8 cellular contexts compared by ENCODE assay signal in genomic region chr11:65872555-65873279, GRCh38. TPM values are rescaled to one million over a fixed set of nuclear protein-coding genes. Genes with fewer than 3 reads are reported as not detected.
DNase-seq lines count a peak whose midpoint lies in the region; ATAC-seq and TF ChIP-seq lines count a peak whose summit lies in the region.

EFEMP2 (minus strand) TSS chr11:65872800; CDS start chr11:65872354, 446 bp downstream.

- no peaks in the 10 kb centered on the region for H3K27me3 Mint-ChIP-seq in activated T-cell treated with anti-CD3 and anti-CD28 coated beads, Interleukin-2, amount 50 U/mL, for 72 hours (ENCODE audit: low read depth)
- H3K27me3 Mint-ChIP-seq in brain: peaks cover 7% of the 10 kb centered on the region

- peaks cover 4% of the 10 kb centered on the region for H3K36me3 ChIP-seq in kidney epithelial cell (ENCODE audit: control insufficient read depth, insufficient read depth, low read length)
- H3K36me3 ChIP-seq in stomach smooth muscle (ENCODE audit: control insufficient read depth in 2 of 2, insufficient read depth in 2 of 2, low read length in 2 of 2): peaks cover 20% of the 10 kb centered on the region in 2 donors

- no peak for DNase-seq in activated T-cell treated with anti-CD3 and anti-CD28 coated beads, Interleukin-2, amount 50 U/mL, for 72 hours
- no peak for DNase-seq in activated T-cell treated with anti-CD3 and anti-CD28 coated beads for 4 hours
- DNase-seq in kidney epithelial cell (ENCODE audit: low read depth): no peak
- no peak for DNase-seq in UCSD-AML1 (lab: John Stamatoyannopoulos, UW; ENCODE audit: unreplicated experiment)
- DNase-seq in central memory CD4-positive, alpha-beta T cell: no peak

- TF ChIP-seq CTCF in brain (conservative IDR thresholded peaks at IDR 0.05) (no peak), kidney epithelial cell (IDR thresholded peaks at IDR 0.05; ENCODE audit: insufficient read depth, low read length, poor library complexity, severe bottlenecking) (no peak)

- peak in 1 of 2 donors; percentile 1 for ATAC-seq in activated T-cell treated with anti-CD3 and anti-CD28 coated beads, Interleukin-2, amount 50 U/mL, for 72 hours (replicated peaks in 1 of 2)
- ATAC-seq in GM18498 (IDR thresholded peaks at IDR 0.05; ENCODE audit: unreplicated experiment): no peak

- H3K9ac ChIP-seq in stomach smooth muscle (ENCODE audit: low read length in 2 of 2): peak within 1 kb of the TSS; percentile 88 to 89

- H3K4me1 ChIP-seq in stomach smooth muscle (ENCODE audit: control insufficient read depth, insufficient read depth, low read length): peaks cover 44% of the 10 kb centered on the region

- peak within 1 kb of the TSS; percentile 89 for H3K27ac ChIP-seq in stomach smooth muscle (ENCODE audit: low read length)

- H3K4me3 Mint-ChIP-seq in activated T-cell treated with anti-CD3 and anti-CD28 coated beads, Interleukin-2, amount 50 U/mL, for 72 hours: peak within 1 kb of the TSS; percentile 95 to 98
- H3K4me3 Mint-ChIP-seq in brain: peak within 1 kb of the TSS; percentile 87 to 95 (median 88)

- H3K4me1 Mint-ChIP-seq in activated T-cell treated with anti-CD3 and anti-CD28 coated beads, Interleukin-2, amount 50 U/mL, for 72 hours (ENCODE audit: low read depth): peaks cover 14% of the 10 kb centered on the region
- peaks cover 23% of the 10 kb centered on the region for H3K4me1 Mint-ChIP-seq in brain

- H3K4me3 ChIP-seq in kidney epithelial cell (ENCODE audit: low read depth, low read length): peak within 1 kb of the TSS; percentile 72
- peak within 1 kb of the TSS; percentile 77 to 88 for H3K4me3 ChIP-seq in stomach smooth muscle (ENCODE audit: low read length in 2 of 2)

- H3K36me3 Mint-ChIP-seq in activated T-cell treated with anti-CD3 and anti-CD28 coated beads, Interleukin-2, amount 50 U/mL, for 72 hours (ENCODE audit: insufficient read depth in 2 of 2): no peaks in the 10 kb centered on the region
- H3K36me3 Mint-ChIP-seq in brain: no peaks in the 10 kb centered on the region

- H3K27ac Mint-ChIP-seq in activated T-cell treated with anti-CD3 and anti-CD28 coated beads, Interleukin-2, amount 50 U/mL, for 72 hours: peak within 1 kb of the TSS; percentile 79
- peak within 1 kb of the TSS; percentile 84 to 96 (median 88) for H3K27ac Mint-ChIP-seq in brain

- no peaks in the 10 kb centered on the region for H3K9me3 Mint-ChIP-seq in activated T-cell treated with anti-CD3 and anti-CD28 coated beads, Interleukin-2, amount 50 U/mL, for 72 hours
- no peaks in the 10 kb centered on the region for H3K9me3 Mint-ChIP-seq in brain

- H3K9me3 ChIP-seq in stomach smooth muscle (ENCODE audit: control insufficient read depth in 2 of 2, low read length in 2 of 2): no peaks in the 10 kb centered on the region

- no peaks in the 10 kb centered on the region for H3K27me3 ChIP-seq in kidney epithelial cell (ENCODE audit: control insufficient read depth, insufficient read depth, low read length)
- no peaks in the 10 kb centered on the region for H3K27me3 ChIP-seq in stomach smooth muscle (ENCODE audit: control insufficient read depth in 1 of 2, insufficient read depth in 2 of 2, low read length in 2 of 2)

RNA-seq across cellular contexts. Expression of gene EFEMP2, which starts in this region (rescaled TPM):
- 10 to 100 TPM; 22.4 to 26.0 TPM for total RNA-seq in activated T-cell treated with anti-CD3 and anti-CD28 coated beads, Interleukin-2, amount 50 U/mL, for 72 hours
- polyA plus RNA-seq in brain (ENCODE audit: insufficient read depth, low read depth, low replicate concordance): 17.1 TPM
- 54.1 and 62.0 TPM in 2 replicates for total RNA-seq in kidney epithelial cell
